ENCODE assay signal across 25 cellular contexts in genomic region chr9:8484563-8484962, GRCh38.
DNase-seq lines count a peak whose midpoint lies in the region; ATAC-seq lines count a peak whose summit lies in the region.
"Had no signal": no experiment of that assay in that cellular context is flagged by ENCODE, and none has a peak within 500 bp of the region (broad histone marks: within the 10 kb centered on the region; RNA-seq: fewer than 3 reads in every experiment).

No MANE protein-coding gene starts in this region.

- peaks cover 9 to 61% of the 10 kb centered on the region in 2 donors for H3K36me3 ChIP-seq in neuronal stem cell (replicated peaks in 1 of 2; ENCODE audit: control insufficient read depth in 2 of 2, insufficient read depth in 2 of 2, low read length in 2 of 2)
- H3K36me3 ChIP-seq: BE2C, MG63 had no signal

- no peak overlapping the region for H3K4ac ChIP-seq in neuronal stem cell (ENCODE audit: low read length)

- H4K8ac ChIP-seq in neuronal stem cell (ENCODE audit: low read depth, low read length), result no peak overlapping the region

- H3K18ac ChIP-seq in neuronal stem cell (ENCODE audit: low read length), result no peak overlapping the region

- no peak overlapping the region for H3K27ac ChIP-seq in neuronal stem cell (replicated peaks; ENCODE audit: low read length)
- H3K27ac ChIP-seq: GM23248, SK-N-MC had no signal

- peaks cover 0 to 2% of the 10 kb centered on the region in 2 donors for H3K9me3 ChIP-seq in neuronal stem cell (replicated peaks in 1 of 2; ENCODE audit: control insufficient read depth in 2 of 2, insufficient read depth in 1 of 2, low read depth in 1 of 2, low read length in 2 of 2)
- H3K9me3 ChIP-seq: BE2C, MG63 had no signal

- H2AK5ac ChIP-seq in neuronal stem cell (ENCODE audit: low read depth, low read length), result no peak overlapping the region

- H3K14ac ChIP-seq in neuronal stem cell (ENCODE audit: low read length), result no peak overlapping the region

- H3K4me1 ChIP-seq in neuronal stem cell (ENCODE audit: control insufficient read depth in 2 of 2, insufficient read depth in 1 of 2, low read depth in 1 of 2, low read length in 2 of 2), result peaks cover 0 to 2% of the 10 kb centered on the region in 2 donors
- H3K4me1 ChIP-seq: BE2C had no signal

- H2BK15ac ChIP-seq in neuronal stem cell (ENCODE audit: low read length), result no peak overlapping the region

- no CpG with 5 or more reads among the region's 2 CpGs for WGBS in neuronal stem cell (ENCODE audit: extremely low coverage in 2 of 2, insufficient read length in 2 of 2, insufficient replicate concordance in 1 of 2), 2 donors

- peak; percentile 55 for ATAC-seq in GM18861 (IDR thresholded peaks at IDR 0.05; ENCODE audit: unreplicated experiment)
- ATAC-seq in GM21576 (IDR thresholded peaks at IDR 0.05; ENCODE audit: unreplicated experiment), result peak; percentile 70
- ATAC-seq in HG02938 (IDR thresholded peaks at IDR 0.05; ENCODE audit: unreplicated experiment), result peak; percentile 65

- no peak overlapping the region for H3K4me2 ChIP-seq in neuronal stem cell (ENCODE audit: insufficient read depth, low read length, poor library complexity, severe bottlenecking)

- intact Hi-C loops in posterior vena cava (cut with DNase I), result no loop called here

- H4K91ac ChIP-seq in neuronal stem cell (ENCODE audit: low read depth, low read length, poor library complexity), result no peak overlapping the region

- H3K79me1 ChIP-seq in neuronal stem cell (ENCODE audit: low read depth, low read length), result peaks cover 2% of the 10 kb centered on the region

- no peak overlapping the region for H3K4me3 ChIP-seq in neuronal stem cell (ENCODE audit: low read length in 2 of 2)
- H3K4me3 ChIP-seq: GM23248, MG63, SK-N-MC had no signal

- no peak overlapping the region for H3K9ac ChIP-seq in neuronal stem cell (ENCODE audit: low read depth, low read length, poor library complexity)
- H3K9ac ChIP-seq: GM23248 had no signal

- H3K23ac ChIP-seq in neuronal stem cell (ENCODE audit: low read depth, low read length, poor library complexity), result no peak overlapping the region

- H2BK5ac ChIP-seq in neuronal stem cell (ENCODE audit: low read length), result no peak overlapping the region

- H2BK120ac ChIP-seq in neuronal stem cell (ENCODE audit: low read depth, low read length), result no peak overlapping the region

- DNase-seq in MV-4-11 (lab: John Stamatoyannopoulos, UW) (peak; percentile 30), neuronal stem cell (ENCODE audit: low spot score) (no peak), posterior vena cava (ENCODE audit: low spot score) (no peak), hippocampal formation (lab: John Stamatoyannopoulos, UW) (no peak), T-helper 1 cell (no peak)
- DNase-seq: BE2C; CD8-positive, alpha-beta memory T cell; DMS 273 treated with DMSO at 0.1 percent for 48 hours; DMS79 treated with DMSO at 0.1 percent for 48 hours; GM23248; H7; IMR-90; KG1; MG63; NCI-H2029; NCI-H446; NCI-H524 treated with DMSO at 0.1 percent for 48 hours; NCI-H774; SIG-M5; SW 1271; T-helper 2 cell had no signal

- H2AFZ ChIP-seq in neuronal stem cell (ENCODE audit: low read length), result no peak overlapping the region
- H2AFZ ChIP-seq: GM23248 had no signal

- H2BK12ac ChIP-seq in neuronal stem cell (ENCODE audit: low read length), result no peak overlapping the region

- no peaks in the 10 kb centered on the region for H3K27me3 ChIP-seq in neuronal stem cell (ENCODE audit: control insufficient read depth in 3 of 3, insufficient read depth in 3 of 3, low read depth in 1 of 3, low read length in 3 of 3)
- H3K27me3 ChIP-seq: BE2C, MG63 had no signal
